In genomic region chr11:79438631-79439429, GRCh38 we compare ENCODE assay signal across 8 cellular contexts. TPM values are rescaled to one million over a fixed set of nuclear protein-coding genes. Genes with fewer than 3 reads are reported as not detected.
DNase-seq lines count a peak whose midpoint lies in the region; ATAC-seq and TF ChIP-seq lines count a peak whose summit lies in the region.

No MANE protein-coding gene starts in this region.

- 4% methylated on average over 43 of the region's 43 CpGs for WGBS in thymus

- no peaks in the 10 kb centered on the region for H3K36me3 Mint-ChIP-seq in activated CD4-positive, alpha-beta T cell treated with anti-CD3 and anti-CD28 coated beads, Interleukin-2, amount 10 ng/mL, durations not matched to agents 24 days and 14 days (ENCODE audit: low read depth)
- peaks cover 18 to 22% of the 10 kb centered on the region in 2 donors for H3K36me3 Mint-ChIP-seq in activated naive CD4-positive, alpha-beta T cell treated with anti-CD3 and anti-CD28 coated beads, Interleukin-2, amount 50 U/mL, for 72 hours

- H3K27ac ChIP-seq in thymus (ENCODE audit: low read depth), result peak overlapping the region; percentile 78

- no peak for ATAC-seq in activated naive CD4-positive, alpha-beta T cell treated with anti-CD3 and anti-CD28 coated beads, Interleukin-2, amount 50 U/mL, for 72 hours

- peaks cover 4% of the 10 kb centered on the region for H3K4me1 Mint-ChIP-seq in activated CD4-positive, alpha-beta T cell treated with anti-CD3 and anti-CD28 coated beads, Interleukin-2, amount 10 ng/mL, durations not matched to agents 24 days and 14 days

- H3K4me3 Mint-ChIP-seq in activated CD4-positive, alpha-beta T cell treated with anti-CD3 and anti-CD28 coated beads, Interleukin-2, amount 10 ng/mL, durations not matched to agents 24 days and 14 days, result no peak overlapping the region

- no peaks in the 10 kb centered on the region for H3K36me3 ChIP-seq in thymus (ENCODE audit: control insufficient read depth, insufficient read depth)

- DNase-seq in activated CD4-positive, alpha-beta T cell treated with anti-CD3 and anti-CD28 coated beads, Interleukin-2, amount 10 ng/mL, durations not matched to agents 24 days and 14 days, result peak; percentile 52
- DNase-seq in activated CD4-positive, alpha-beta T cell treated with anti-CD3 and anti-CD28 coated beads, Interleukin-2, amount 50 U/mL, for 1 hour, result no peak
- DNase-seq in astrocyte of the cerebellum (ENCODE audit: low read depth) (no peak), iPS-NIHi7 (ENCODE audit: extremely low spot score) (peak; percentile 24)
- DNase-seq in effector CD8-positive, alpha-beta T cell (lab: John Stamatoyannopoulos, UW), result no peak
- no peak for DNase-seq in activated naive CD4-positive, alpha-beta T cell treated with anti-CD3 and anti-CD28 coated beads, Interleukin-2, amount 50 U/mL, for 72 hours (ENCODE audit: low spot score in 2 of 2)
- no peak for DNase-seq in activated CD4-positive, CD25-positive, alpha-beta regulatory T cell treated with anti-CD3 and anti-CD28 coated beads, Interleukin-2, amount 50 U/mL, for 72 hours

- peaks cover 75% of the 10 kb centered on the region for H3K27me3 Mint-ChIP-seq in activated CD4-positive, alpha-beta T cell treated with anti-CD3 and anti-CD28 coated beads, Interleukin-2, amount 10 ng/mL, durations not matched to agents 24 days and 14 days

- no peaks in the 10 kb centered on the region for H3K9me3 ChIP-seq in thymus (ENCODE audit: control insufficient read depth)

- no peaks in the 10 kb centered on the region for H3K9me3 Mint-ChIP-seq in activated CD4-positive, alpha-beta T cell treated with anti-CD3 and anti-CD28 coated beads, Interleukin-2, amount 10 ng/mL, durations not matched to agents 24 days and 14 days
- H3K9me3 Mint-ChIP-seq in activated naive CD4-positive, alpha-beta T cell treated with anti-CD3 and anti-CD28 coated beads, Interleukin-2, amount 50 U/mL, for 72 hours, result peaks cover 0 to 11% of the 10 kb centered on the region in 2 donors

- no peaks in the 10 kb centered on the region for H3K4me1 ChIP-seq in thymus (ENCODE audit: control insufficient read depth, insufficient read depth, low read length)

- intact Hi-C loops in activated CD4-positive, alpha-beta T cell treated with anti-CD3 and anti-CD28 coated beads, Interleukin-2, amount 10 ng/mL, durations not matched to agents 24 days and 14 days (cut with micrococcal nuclease), result no loop called here

- TF ChIP-seq CTCF in astrocyte of the cerebellum (IDR thresholded peaks at IDR 0.05; ENCODE audit: low read depth, low read length, missing control alignments), result no peak

- H3K27me3 ChIP-seq in thymus (ENCODE audit: control insufficient read depth, insufficient read depth), result peaks cover 63% of the 10 kb centered on the region

- H3K4me3 ChIP-seq in astrocyte of the cerebellum (ENCODE audit: low read depth, low read length) (peak overlapping the region; percentile 83), thymus (ENCODE audit: low read length) (peak overlapping the region; percentile 30)

- in situ Hi-C loops in astrocyte of the cerebellum (cut with HindIII; ENCODE audit: low sequenced_read_pairs), result no loop called here

- H3K27ac Mint-ChIP-seq in activated CD4-positive, alpha-beta T cell treated with anti-CD3 and anti-CD28 coated beads, Interleukin-2, amount 10 ng/mL, durations not matched to agents 24 days and 14 days, result no peak overlapping the region
- no peak overlapping the region for H3K27ac Mint-ChIP-seq in activated naive CD4-positive, alpha-beta T cell treated with anti-CD3 and anti-CD28 coated beads, Interleukin-2, amount 50 U/mL, for 72 hours

RNA-seq across cellular contexts. Expression of gene TENM4, which starts 2.0 kb away (rescaled TPM):
- total RNA-seq in activated CD4-positive, alpha-beta T cell treated with anti-CD3 and anti-CD28 coated beads, Interleukin-2, amount 10 ng/mL, durations not matched to agents 24 days and 14 days, result not detected in 2 replicates
- 1.0 TPM for polyA plus RNA-seq in thymus
- total RNA-seq in activated naive CD4-positive, alpha-beta T cell treated with anti-CD3 and anti-CD28 coated beads, Interleukin-2, amount 50 U/mL, for 72 hours, result not detected

Comparison
In these comparisons a context has a peak if more than half of its experiments do, and no peak if none do; other contexts are left out.
1. DNase-seq: peak in activated CD4-positive, alpha-beta T cell treated with anti-CD3 and anti-CD28 coated beads, Interleukin-2, amount 10 ng/mL, durations not matched to agents 24 days and 14 days (single experiment) and iPS-NIHi7 (single experiment); none in activated CD4-positive, alpha-beta T cell treated with anti-CD3 and anti-CD28 coated beads, Interleukin-2, amount 50 U/mL, for 1 hour (single experiment), astrocyte of the cerebellum (single experiment), effector CD8-positive, alpha-beta T cell (single experiment), activated naive CD4-positive, alpha-beta T cell treated with anti-CD3 and anti-CD28 coated beads, Interleukin-2, amount 50 U/mL, for 72 hours (0 of 2) and activated CD4-positive, CD25-positive, alpha-beta regulatory T cell treated with anti-CD3 and anti-CD28 coated beads, Interleukin-2, amount 50 U/mL, for 72 hours (single experiment).